In the genomic region with DNA sequence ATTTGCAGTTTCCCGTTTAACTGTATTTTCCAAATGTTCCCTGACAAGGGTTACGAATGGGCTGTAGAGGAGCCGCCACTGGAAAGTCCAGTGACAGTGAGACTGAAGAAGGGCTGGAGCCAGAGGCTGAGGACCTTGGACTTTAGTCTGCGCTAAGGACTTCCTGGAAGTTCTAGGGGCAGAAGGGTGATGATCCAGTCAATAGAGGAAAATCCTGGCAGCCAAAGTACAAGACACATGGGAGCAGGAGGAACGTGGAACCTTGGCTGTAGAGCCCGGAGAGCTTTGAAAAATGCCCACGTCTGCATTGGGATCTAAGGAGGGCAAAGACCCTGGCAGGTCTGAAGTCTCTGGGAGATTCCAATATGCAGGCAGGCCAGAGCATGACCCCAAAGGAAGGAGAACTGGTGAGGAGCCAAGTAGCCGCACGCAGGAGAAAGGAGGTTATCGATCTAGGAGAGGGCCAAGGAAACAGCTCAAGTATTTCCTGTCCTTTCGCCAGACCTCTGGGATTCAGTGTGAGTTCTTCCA, we compare ENCODE assay signal across 1 cellular context.
TF ChIP-seq lines count a peak whose summit lies in the region.

No MANE protein-coding gene starts in this region.

TF ChIP-seq in GM12878, 131 proteins besides CTCF, POLR2A, EP300 and RAD21 (continued from another document):
- TF ChIP-seq NR2F1 (conservative IDR thresholded peaks at IDR 0.05) = no peak
- TF ChIP-seq NKRF (conservative IDR thresholded peaks at IDR 0.05) = no peak
- TF ChIP-seq BRCA1 (IDR thresholded peaks at IDR 0.05; ENCODE audit: low read depth, low read length) = no peak
- TF ChIP-seq CBFB (IDR thresholded peaks at IDR 0.05; ENCODE audit: low read depth) = no peak
- TF ChIP-seq HDAC6 (IDR thresholded peaks at IDR 0.05; ENCODE audit: unreplicated experiment) = no peak
- no peak for TF ChIP-seq MXI1 (IDR thresholded peaks at IDR 0.05; ENCODE audit: low read depth, low read length)
